Comparison of ENCODE assay signal across 38 cellular contexts in genomic region chr2:176076063-176076462, GRCh38. TPM values are rescaled to one million over a fixed set of nuclear protein-coding genes. Genes with fewer than 3 reads are reported as not detected.
"Had no signal": no experiment of that assay in that cellular context is flagged by ENCODE, and none has a peak within 500 bp of the region (broad histone marks: within the 10 kb centered on the region; RNA-seq: fewer than 3 reads in every experiment).

No MANE protein-coding gene starts in this region.

- H3K36me3 ChIP-seq: brain microvascular endothelial cell, WERI-Rb-1 had no signal

- H3K27ac ChIP-seq: brain microvascular endothelial cell, KMS-11, PC-9, RWPE1, WERI-Rb-1 had no signal

- H3K4me2 ChIP-seq: KMS-11 had no signal

- H2AFZ ChIP-seq: PC-9 had no signal

- H3K9ac ChIP-seq: KMS-11 had no signal

- FAIRE-seq: RCC 7860 had no signal

- DNase-seq: activated CD4-positive, alpha-beta memory T cell treated with anti-CD3 and anti-CD28 coated beads, Interleukin-2, amount 10 ng/mL, durations not matched to agents 7 days and 5 days; activated CD4-positive, alpha-beta T cell treated with anti-CD3 and anti-CD28 coated beads for 1 hour; activated CD4-positive, alpha-beta T cell treated with anti-CD3 and anti-CD28 coated beads for 48 hours; activated CD4-positive, CD25-positive, alpha-beta regulatory T cell; activated CD8-positive, alpha-beta memory T cell treated with anti-CD3 and anti-CD28 coated beads for 24 hours; activated CD8-positive, alpha-beta memory T cell treated with anti-CD3 and anti-CD28 coated beads, Interleukin-2, amount 10 ng/mL, durations not matched to agents 7 days and 5 days; activated CD8-positive, alpha-beta memory T cell treated with anti-CD3 and anti-CD28 coated beads, Interleukin-2, amount 50 U/mL, for 48 hours; activated effector memory CD4-positive, alpha-beta T cell treated with anti-CD3 and anti-CD28 coated beads, Interleukin-2, amount 50 U/mL, for 16 hours; activated naive CD4-positive, alpha-beta T cell; activated naive CD4-positive, alpha-beta T cell treated with anti-CD3 and anti-CD28 coated beads, Interleukin-2, amount 50 U/mL, for 16 hours; activated naive CD8-positive, alpha-beta T cell treated with anti-CD3 and anti-CD28 coated beads for 36 hours; activated T-cell treated with anti-CD3 and anti-CD28 coated beads, Interleukin-2, amount 50 U/mL, for 72 hours; amniotic stem cell; aorta; brain microvascular endothelial cell; MM.1S; MV-4-11; NCI-H1092; NCI-H1436 treated with DMSO at 0.1 percent for 48 hours; NCI-H2029; NCI-H510A; NCI-H526; NCI-H748 treated with DMSO at 0.1 percent for 48 hours; NK-92 treated with Interleukin-12 subunit alpha and Interleukin-12 subunit beta, amount 100 ng/mL, for 24 hours; PC-9; SIG-M5; SW 1271; T-helper 1 cell; T1000; WERI-Rb-1 had no signal

- H3K4me3 ChIP-seq: PC-9 had no signal

RNA-seq across cellular contexts. Expression of gene EVX2, which starts 7.7 kb away (rescaled TPM):
- total RNA-seq: activated CD4-positive, alpha-beta memory T cell treated with anti-CD3 and anti-CD28 coated beads, Interleukin-2, amount 10 ng/mL, durations not matched to agents 7 days and 5 days; activated CD8-positive, alpha-beta memory T cell treated with anti-CD3 and anti-CD28 coated beads, Interleukin-2, amount 10 ng/mL, durations not matched to agents 7 days and 5 days; activated naive CD8-positive, alpha-beta T cell treated with anti-CD3 and anti-CD28 coated beads for 36 hours; activated T-cell treated with anti-CD3 and anti-CD28 coated beads, Interleukin-2, amount 50 U/mL, for 72 hours; activated T-helper 17 cell treated with anti-CD3 and anti-CD28 coated beads, Interleukin-2, amount 50 U/mL, for 72 hours; aorta; LHCN-M2; OCI-LY7; PC-9; Right ventricle myocardium inferior; T-helper 2 cell treated with Interferon-gamma antibody and Interleukin-4, amounts not matched to agents 100 ng/mL and 5 ng/mL, for 36 hours had no signal
- polyA plus RNA-seq: aorta had no signal

RNA-seq across cellular contexts. Expression of gene HOXD13, which starts 16.5 kb away (rescaled TPM):
- total RNA-seq: activated CD4-positive, alpha-beta memory T cell treated with anti-CD3 and anti-CD28 coated beads, Interleukin-2, amount 10 ng/mL, durations not matched to agents 7 days and 5 days; activated CD8-positive, alpha-beta memory T cell treated with anti-CD3 and anti-CD28 coated beads, Interleukin-2, amount 10 ng/mL, durations not matched to agents 7 days and 5 days; activated naive CD8-positive, alpha-beta T cell treated with anti-CD3 and anti-CD28 coated beads for 36 hours; activated T-cell treated with anti-CD3 and anti-CD28 coated beads, Interleukin-2, amount 50 U/mL, for 72 hours; activated T-helper 17 cell treated with anti-CD3 and anti-CD28 coated beads, Interleukin-2, amount 50 U/mL, for 72 hours; aorta; LHCN-M2; OCI-LY7; PC-9; Right ventricle myocardium inferior; T-helper 2 cell treated with Interferon-gamma antibody and Interleukin-4, amounts not matched to agents 100 ng/mL and 5 ng/mL, for 36 hours had no signal
- polyA plus RNA-seq: aorta had no signal

RNA-seq across cellular contexts. Expression of gene HOXD12, which starts 23.5 kb away (rescaled TPM):
- total RNA-seq: activated CD4-positive, alpha-beta memory T cell treated with anti-CD3 and anti-CD28 coated beads, Interleukin-2, amount 10 ng/mL, durations not matched to agents 7 days and 5 days; activated CD8-positive, alpha-beta memory T cell treated with anti-CD3 and anti-CD28 coated beads, Interleukin-2, amount 10 ng/mL, durations not matched to agents 7 days and 5 days; activated naive CD8-positive, alpha-beta T cell treated with anti-CD3 and anti-CD28 coated beads for 36 hours; activated T-cell treated with anti-CD3 and anti-CD28 coated beads, Interleukin-2, amount 50 U/mL, for 72 hours; activated T-helper 17 cell treated with anti-CD3 and anti-CD28 coated beads, Interleukin-2, amount 50 U/mL, for 72 hours; aorta; LHCN-M2; PC-9; Right ventricle myocardium inferior; T-helper 2 cell treated with Interferon-gamma antibody and Interleukin-4, amounts not matched to agents 100 ng/mL and 5 ng/mL, for 36 hours had no signal
- polyA plus RNA-seq: aorta had no signal

RNA-seq across cellular contexts. Expression of gene HOXD11, which starts 31.0 kb away (rescaled TPM):
- total RNA-seq: activated CD4-positive, alpha-beta memory T cell treated with anti-CD3 and anti-CD28 coated beads, Interleukin-2, amount 10 ng/mL, durations not matched to agents 7 days and 5 days; activated CD8-positive, alpha-beta memory T cell treated with anti-CD3 and anti-CD28 coated beads, Interleukin-2, amount 10 ng/mL, durations not matched to agents 7 days and 5 days; activated naive CD8-positive, alpha-beta T cell treated with anti-CD3 and anti-CD28 coated beads for 36 hours; activated T-cell treated with anti-CD3 and anti-CD28 coated beads, Interleukin-2, amount 50 U/mL, for 72 hours; activated T-helper 17 cell treated with anti-CD3 and anti-CD28 coated beads, Interleukin-2, amount 50 U/mL, for 72 hours; LHCN-M2; OCI-LY7; PC-9; Right ventricle myocardium inferior; T-helper 2 cell treated with Interferon-gamma antibody and Interleukin-4, amounts not matched to agents 100 ng/mL and 5 ng/mL, for 36 hours had no signal
- polyA plus RNA-seq: aorta had no signal

RNA-seq across cellular contexts. Expression of gene HOXD10, which starts 40.5 kb away (rescaled TPM):
- total RNA-seq: activated CD4-positive, alpha-beta memory T cell treated with anti-CD3 and anti-CD28 coated beads, Interleukin-2, amount 10 ng/mL, durations not matched to agents 7 days and 5 days; activated CD8-positive, alpha-beta memory T cell treated with anti-CD3 and anti-CD28 coated beads, Interleukin-2, amount 10 ng/mL, durations not matched to agents 7 days and 5 days; activated naive CD8-positive, alpha-beta T cell treated with anti-CD3 and anti-CD28 coated beads for 36 hours; activated T-cell treated with anti-CD3 and anti-CD28 coated beads, Interleukin-2, amount 50 U/mL, for 72 hours; activated T-helper 17 cell treated with anti-CD3 and anti-CD28 coated beads, Interleukin-2, amount 50 U/mL, for 72 hours; LHCN-M2; OCI-LY7; PC-9; Right ventricle myocardium inferior; T-helper 2 cell treated with Interferon-gamma antibody and Interleukin-4, amounts not matched to agents 100 ng/mL and 5 ng/mL, for 36 hours had no signal
- polyA plus RNA-seq: aorta had no signal
